ENCODE assay signal across 13 cellular contexts in genomic region chr2:159608723-159609308, GRCh38.
"Had no signal": no experiment of that assay in that cellular context is flagged by ENCODE, and none has a peak within 500 bp of the region (broad histone marks: within the 10 kb centered on the region; RNA-seq: fewer than 3 reads in every experiment).

No MANE protein-coding gene starts in this region.

- ATAC-seq: activated CD4-positive, alpha-beta T cell treated with anti-CD3 and anti-CD28 coated beads for 36 hours; naive thymus-derived CD8-positive, alpha-beta T cell had no signal

- DNase-seq: activated CD4-positive, alpha-beta T cell treated with anti-CD3 and anti-CD28 coated beads for 36 hours; activated CD4-positive, alpha-beta T cell treated with anti-CD3 and anti-CD28 coated beads, Interleukin-2, amount 50 U/mL, for 48 hours; activated naive CD4-positive, alpha-beta T cell; activated naive CD8-positive, alpha-beta T cell treated with anti-CD3 and anti-CD28 coated beads for 36 hours; activated T-cell treated with anti-CD3 and anti-CD28 coated beads for 4 hours; amniotic stem cell; endodermal cell; foreskin fibroblast; head of caudate nucleus; mesenchymal stem cell; naive thymus-derived CD8-positive, alpha-beta T cell; stimulated activated naive CD4-positive, alpha-beta T cell had no signal

- H3K27ac ChIP-seq: epithelial cell of prostate had no signal
